In the genomic region with DNA sequence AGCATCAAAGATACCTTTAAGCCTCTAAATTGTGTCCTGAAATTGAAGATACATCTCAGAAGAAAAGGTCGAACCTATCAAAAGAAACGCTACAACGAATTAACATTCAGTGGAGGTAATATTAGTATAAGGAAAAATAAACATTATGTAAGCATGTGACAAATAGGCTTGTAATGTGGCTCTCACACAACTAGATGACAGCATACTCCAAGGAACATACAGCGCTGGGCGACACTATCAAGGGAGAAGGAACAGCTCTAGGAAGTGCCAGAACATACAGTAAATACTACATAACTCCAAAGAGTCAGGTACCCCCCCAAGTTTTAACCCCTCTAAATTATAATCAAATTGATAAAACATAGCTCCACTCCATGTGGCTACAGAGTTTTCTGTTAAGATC, we compare ENCODE assay signal across 8 cellular contexts.
DNase-seq lines count a peak whose midpoint lies in the region; ATAC-seq and TF ChIP-seq lines count a peak whose summit lies in the region.

No MANE protein-coding gene starts in this region.

- peaks cover 7% of the 10 kb centered on the region for H3K27me3 Mint-ChIP-seq in activated naive CD8-positive, alpha-beta T cell treated with anti-CD3 and anti-CD28 coated beads, Interleukin-2, amount 50 U/mL, for 24 hours

- no peak overlapping the region for H3K4me3 Mint-ChIP-seq in activated naive CD8-positive, alpha-beta T cell treated with anti-CD3 and anti-CD28 coated beads, Interleukin-2, amount 50 U/mL, for 24 hours

- H3K36me3 ChIP-seq in MM.1S (replicated peaks; ENCODE audit: insufficient read depth, low read length) = no peaks in the 10 kb centered on the region
- H3K36me3 ChIP-seq in PC-9 (ENCODE audit: low read depth) = no peaks in the 10 kb centered on the region
- no peaks in the 10 kb centered on the region for H3K36me3 ChIP-seq in thoracic aorta

- BruUV-seq in PC-9 (replicated peaks; lab: Mats Ljungman, UMichigan) = no TSS peak

- POLR2A ChIA-PET in PC-9 (lab: Charles Lee; ENCODE audit: unreplicated experiment) = no interaction called here

- no peaks in the 10 kb centered on the region for H3K4me1 Mint-ChIP-seq in activated naive CD8-positive, alpha-beta T cell treated with anti-CD3 and anti-CD28 coated beads, Interleukin-2, amount 50 U/mL, for 24 hours

- no peak overlapping the region for H3K9ac ChIP-seq in MM.1S (ENCODE audit: low read length)

- intact Hi-C loops in PC-9 (cut with micrococcal nuclease; ENCODE audit: unreplicated experiment) = loop anchor here (1.0 to 5.0 kb wide), 8 partner anchors 295 to 1925 kb away; partner anchors contain the start of gene JAG1

- H3K9me3 ChIP-seq in MM.1S (replicated peaks; ENCODE audit: insufficient read depth, low read length) = no peaks in the 10 kb centered on the region
- H3K9me3 ChIP-seq in PC-9 (ENCODE audit: insufficient read depth, low read depth) = no peaks in the 10 kb centered on the region
- no peaks in the 10 kb centered on the region for H3K9me3 ChIP-seq in thoracic aorta

- ATAC-seq in thoracic aorta (ENCODE audit: insufficient number of reproducible peaks, low FRiP score, low read depth) = peak; percentile 66
- ATAC-seq in activated naive CD8-positive, alpha-beta T cell treated with anti-CD3 and anti-CD28 coated beads, Interleukin-2, amount 50 U/mL, for 24 hours = no peak

- peak; percentile 93 for TF ChIP-seq CTCF in MM.1S (IDR thresholded peaks at IDR 0.05; ENCODE audit: low read length)
- peak; percentile 68 for TF ChIP-seq CTCF in PC-9 (conservative IDR thresholded peaks at IDR 0.05)
- peak; percentile 37 for TF ChIP-seq CTCF in fibroblast of villous mesenchyme (IDR thresholded peaks at IDR 0.05; ENCODE audit: insufficient read depth, low read depth, low read length)
- TF ChIP-seq CTCF in thoracic aorta (IDR thresholded peaks at IDR 0.05) = peak; percentile 36

- H3K4me3 ChIP-seq in MM.1S (ENCODE audit: low read length) (no peak overlapping the region), PC-9 (peak overlapping the region; percentile 16; the same call in 1 of the 2 replicates), fibroblast of villous mesenchyme (ENCODE audit: low read depth, low read length) (no peak overlapping the region), thoracic aorta (no peak overlapping the region)

- peaks cover 23% of the 10 kb centered on the region for H3K4me1 ChIP-seq in MM.1S (ENCODE audit: low read length)
- no peaks in the 10 kb centered on the region for H3K4me1 ChIP-seq in PC-9 (replicated peaks; ENCODE audit: insufficient read depth)
- no peaks in the 10 kb centered on the region for H3K4me1 ChIP-seq in thoracic aorta (ENCODE audit: control insufficient read depth in 1 of 2, low read depth in 2 of 2)

- H3K79me2 ChIP-seq in MM.1S (ENCODE audit: low read length) (no peaks in the 10 kb centered on the region), PC-9 (ENCODE audit: low read depth) (no peaks in the 10 kb centered on the region)

- H3K9me2 ChIP-seq in MM.1S (replicated peaks; ENCODE audit: insufficient read depth, low read length) = no peaks in the 10 kb centered on the region
- no peaks in the 10 kb centered on the region for H3K9me2 ChIP-seq in PC-9 (ENCODE audit: insufficient read depth)

- H3K9me3 Mint-ChIP-seq in activated naive CD8-positive, alpha-beta T cell treated with anti-CD3 and anti-CD28 coated beads, Interleukin-2, amount 50 U/mL, for 24 hours = no peaks in the 10 kb centered on the region

- no peaks in the 10 kb centered on the region for H3K36me3 Mint-ChIP-seq in activated naive CD8-positive, alpha-beta T cell treated with anti-CD3 and anti-CD28 coated beads, Interleukin-2, amount 50 U/mL, for 24 hours (ENCODE audit: low read depth)

- H3K27me3 ChIP-seq in MM.1S (replicated peaks; ENCODE audit: insufficient read depth, low read length) = no peaks in the 10 kb centered on the region
- H3K27me3 ChIP-seq in PC-9 (ENCODE audit: insufficient read depth, low read depth) = no peaks in the 10 kb centered on the region; the same call in 1 of the 2 replicates
- H3K27me3 ChIP-seq in thoracic aorta (replicated peaks; ENCODE audit: insufficient read depth) = no peaks in the 10 kb centered on the region

- DNase-seq in DMS114 treated with DMSO at 0.1 percent for 48 hours (lab: John Stamatoyannopoulos, UW; ENCODE audit: unreplicated experiment) (peak; percentile 73), MM.1S (peak; percentile 77), PC-9 (peak; percentile 38 to 68), fibroblast of villous mesenchyme (ENCODE audit: low read depth) (peak; percentile 28), thoracic aorta (ENCODE audit: low spot score) (no peak), cortex of kidney (lab: John Stamatoyannopoulos, UW) (no peak), epidermal melanocyte (ENCODE audit: insufficient read length, low spot score) (no peak)
- no peak for DNase-seq in activated naive CD8-positive, alpha-beta T cell treated with anti-CD3 and anti-CD28 coated beads, Interleukin-2, amount 50 U/mL, for 24 hours

- no peak overlapping the region for H3K4me2 ChIP-seq in MM.1S (ENCODE audit: low read depth, low read length)
- peak overlapping the region; percentile 61 for H3K4me2 ChIP-seq in PC-9

- H4K20me1 ChIP-seq in MM.1S (ENCODE audit: insufficient read depth, low read length) = no peaks in the 10 kb centered on the region
- no peaks in the 10 kb centered on the region for H4K20me1 ChIP-seq in PC-9 (ENCODE audit: insufficient read depth)

- H3F3A ChIP-seq in MM.1S (ENCODE audit: insufficient read depth, low read length) = peaks cover 26% of the 10 kb centered on the region
- no peaks in the 10 kb centered on the region for H3F3A ChIP-seq in PC-9 (ENCODE audit: insufficient read depth, low read depth)

- H2AFZ ChIP-seq in MM.1S (ENCODE audit: low read length) (no peak overlapping the region), PC-9 (peak overlapping the region; percentile 75; the same call in 1 of the 2 replicates)

- no peak overlapping the region for H3K27ac Mint-ChIP-seq in activated naive CD8-positive, alpha-beta T cell treated with anti-CD3 and anti-CD28 coated beads, Interleukin-2, amount 50 U/mL, for 24 hours

- CTCF ChIA-PET in PC-9 (lab: Charles Lee) = interaction anchor here (0.6 to 1.4 kb wide), 8 partner anchors 168 to 1717 kb away, joined by 3 to 10 read pairs (median 4); no protein-coding TSS in a partner anchor

- H3K27ac ChIP-seq in MM.1S (ENCODE audit: low read length) (no peak overlapping the region), PC-9 (no peak overlapping the region), thoracic aorta (no peak overlapping the region)

Comparison
In these comparisons a context has a peak if more than half of its experiments do, and no peak if none do; other contexts are left out.
1. DNase-seq: peak in DMS114 treated with DMSO at 0.1 percent for 48 hours (single experiment), MM.1S (single experiment), PC-9 (2 of 2) and fibroblast of villous mesenchyme (single experiment); none in thoracic aorta (single experiment), activated naive CD8-positive, alpha-beta T cell treated with anti-CD3 and anti-CD28 coated beads, Interleukin-2, amount 50 U/mL, for 24 hours (single experiment), cortex of kidney (single experiment) and epidermal melanocyte (single experiment).
2. CTCF ChIP-seq: peak in every context shown above with its lines; median percentile 93 in MM.1S; 68 in PC-9; 37 in fibroblast of villous mesenchyme; 36 in thoracic aorta.